In the genomic region with DNA sequence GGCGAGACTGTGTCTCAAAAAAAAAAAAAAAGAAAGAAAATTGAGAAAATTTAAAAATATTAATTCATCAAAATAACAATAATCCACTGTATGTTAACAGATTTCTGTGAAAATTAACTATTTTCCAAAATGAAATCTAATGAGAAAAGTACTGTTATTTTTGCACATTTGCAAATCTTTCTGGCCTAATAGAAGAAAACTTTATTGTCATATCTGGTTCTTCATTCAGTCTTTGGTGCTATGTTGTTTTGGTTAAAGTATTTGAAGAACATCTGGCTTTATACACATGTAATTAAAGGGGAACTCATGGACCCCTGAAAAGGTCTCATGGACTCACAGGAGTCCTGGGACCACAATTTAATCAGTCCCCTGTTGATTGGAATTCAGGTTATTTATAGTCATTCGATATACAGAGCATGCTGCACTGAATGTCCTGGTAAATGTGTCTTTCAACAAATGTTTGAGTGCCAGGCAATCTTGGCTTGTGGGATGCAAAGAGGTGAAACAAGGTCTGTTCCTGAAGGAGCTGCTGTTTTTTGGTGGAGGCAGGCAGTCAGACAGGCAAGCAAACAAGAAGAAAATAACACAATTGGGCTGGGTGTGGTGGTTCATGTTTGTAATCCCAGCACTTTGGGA, we compare ENCODE assay signal across 21 cellular contexts. TPM values are rescaled to one million over a fixed set of nuclear protein-coding genes. Genes with fewer than 3 reads are reported as not detected.
DNase-seq lines count a peak whose midpoint lies in the region; ATAC-seq, FAIRE-seq and TF ChIP-seq lines count a peak whose summit lies in the region.
"Had no signal": no experiment of that assay in that cellular context is flagged by ENCODE, and none has a peak within 500 bp of the region (broad histone marks: within the 10 kb centered on the region; RNA-seq: fewer than 3 reads in every experiment).

No MANE protein-coding gene starts in this region.

- H3K4me3 Mint-ChIP-seq in type B pancreatic cell = no peak overlapping the region
- H3K4me3 Mint-ChIP-seq: CD8-positive, alpha-beta memory T cell; HFFc6 had no signal

- no peaks in the 10 kb centered on the region for H3K36me3 ChIP-seq in K562 (ENCODE audit: control insufficient read depth, insufficient read depth, low read length)
- no peaks in the 10 kb centered on the region for H3K36me3 ChIP-seq in kidney (ENCODE audit: control insufficient read depth in 1 of 2, insufficient read depth in 2 of 2, low read length in 2 of 2)
- H3K36me3 ChIP-seq: Peyer's patch, SJSA1 had no signal

- TF ChIP-seq EP300 in K562 (IDR thresholded peaks at IDR 0.05; ENCODE audit: low read length) = no peak

- POLR2A ChIA-PET in K562 (lab: Yijun Ruan, JAX) = interaction anchor here (0.7 to 3.9 kb wide), 4 partner anchors 9 to 727 kb away, joined by 3 to 22 read pairs (median 8); a partner anchor contains a TSS

- TF ChIP-seq POLR2A in K562 (conservative IDR thresholded peaks at IDR 0.05) = no peak

- peaks cover 3% of the 10 kb centered on the region for H3K9me1 ChIP-seq in K562 (ENCODE audit: control insufficient read depth, insufficient read depth, low read length)

- DNase-seq in Right ventricle myocardium inferior (ENCODE audit: missing footprints) (no peak), cardiac septum (ENCODE audit: low spot score) (no peak), K562 (ENCODE audit: extremely low read depth in 1 of 4, low spot score in 3 of 4) (no peak), kidney (no peak), type B pancreatic cell (ENCODE audit: extremely low spot score, unreplicated experiment) (no peak), DMS153 treated with DMSO at 0.1 percent for 48 hours (lab: John Stamatoyannopoulos, UW; ENCODE audit: unreplicated experiment) (no peak), SW480 (ENCODE audit: low spot score) (no peak)
- DNase-seq: 8988T; CD8-positive, alpha-beta memory T cell; DMS53; GDM1; HFFc6; NCI-H1092; NCI-H2029 treated with DMSO at 0.1 percent for 48 hours; NCI-H345; NCI-H524 treated with DMSO at 0.1 percent for 48 hours; Peyer's patch had no signal

- H3K4me3 ChIP-seq in K562 (no peak overlapping the region), kidney (ENCODE audit: low read length in 2 of 2) (no peak overlapping the region)
- H3K4me3 ChIP-seq: Peyer's patch, SJSA1 had no signal

- peaks cover 9% of the 10 kb centered on the region for H3K4me1 Mint-ChIP-seq in type B pancreatic cell (ENCODE audit: unreplicated experiment)
- H3K4me1 Mint-ChIP-seq: CD8-positive, alpha-beta memory T cell had no signal

- H3K27ac Mint-ChIP-seq in type B pancreatic cell = peak overlapping the region; percentile 20
- H3K27ac Mint-ChIP-seq: CD8-positive, alpha-beta memory T cell; HFFc6 had no signal

- BruUV-seq in K562 (replicated peaks; lab: Mats Ljungman, UMichigan) = no TSS peak

- peaks cover 0 to 20% of the 10 kb centered on the region in 2 experiments; a peak in 4 of 5 replicates for H3K4me1 ChIP-seq in K562 (replicated peaks in 1 of 2; ENCODE audit: control insufficient read depth in 2 of 2, insufficient read depth in 2 of 2, low read length in 2 of 2)
- H3K4me1 ChIP-seq in kidney (ENCODE audit: control insufficient read depth in 1 of 2, insufficient read depth in 1 of 2, low read depth in 1 of 2, low read length in 2 of 2) = peaks cover 7 to 20% of the 10 kb centered on the region in 2 donors
- H3K4me1 ChIP-seq: Peyer's patch, SJSA1 had no signal

- H3K9ac ChIP-seq in K562 (ENCODE audit: insufficient read depth in 1 of 2, low read depth in 2 of 2, low read length in 2 of 2) = no peak overlapping the region
- no peak overlapping the region for H3K9ac ChIP-seq in kidney (ENCODE audit: low read length in 2 of 2)

- H3K9me3 ChIP-seq in K562 (replicated peaks; ENCODE audit: control insufficient read depth, insufficient read depth, low read depth, low read length) (no peaks in the 10 kb centered on the region), kidney (ENCODE audit: control insufficient read depth in 1 of 2, low read length in 2 of 2) (no peaks in the 10 kb centered on the region)
- H3K9me3 ChIP-seq: Peyer's patch, SJSA1 had no signal

- no peak for TF ChIP-seq RAD21 in K562 (CRISPR knock-in tag; conservative IDR thresholded peaks at IDR 0.05 in 1 of 2, IDR thresholded peaks at IDR 0.05 in 1 of 2)

- CTCF ChIA-PET in K562 (lab: Yijun Ruan, JAX; ENCODE audit: low intra/inter-chr PET ratio) = no interaction called here

- in situ Hi-C loops in K562 (cut with MboI) = no loop called here

- no peaks in the 10 kb centered on the region for H3K27me3 Mint-ChIP-seq in type B pancreatic cell

- no peak overlapping the region for H3K4me2 ChIP-seq in K562 (ENCODE audit: insufficient read depth, low read length)

- no peak overlapping the region for H3K27ac ChIP-seq in K562 (ENCODE audit: extremely low read depth, low read depth, low read length)
- peak overlapping the region; percentile 5 to 36 for H3K27ac ChIP-seq in kidney (ENCODE audit: low read depth in 2 of 2, low read length in 2 of 2)
- H3K27ac ChIP-seq: C4-2B, Peyer's patch, SJSA1 had no signal

- peaks cover 68% of the 10 kb centered on the region for H3K79me2 ChIP-seq in K562 (ENCODE audit: control insufficient read depth, insufficient read depth, low read length)

- no peaks in the 10 kb centered on the region for H3K9me3 Mint-ChIP-seq in type B pancreatic cell
- H3K9me3 Mint-ChIP-seq: CD8-positive, alpha-beta memory T cell; HFFc6 had no signal

- WGBS in K562 (ENCODE audit: insufficient coverage, low coverage, missing lambda C conversion rate) = 46% methylated on average over 1 of the region's 2 CpGs

- no peaks in the 10 kb centered on the region for H3K27me3 ChIP-seq in K562 (ENCODE audit: control insufficient read depth in 2 of 2, insufficient read depth in 2 of 2, low read length in 2 of 2)
- H3K27me3 ChIP-seq: Peyer's patch, SJSA1 had no signal

- FAIRE-seq in K562 (lab: Jason Lieb, UNC) = no peak
- no peak for FAIRE-seq in kidney (lab: Jason Lieb, UNC)
- FAIRE-seq: H54 had no signal

- intact Hi-C loops in Right ventricle myocardium inferior (cut with DNase I) (loop anchor here (1.0 kb wide), 1 partner anchor 18 kb away; no protein-coding TSS in a partner anchor), cardiac septum (cut with DNase I) (no loop called here), K562 (cut with micrococcal nuclease) (no loop called here), kidney (cut with DNase I) (no loop called here)

- no peaks in the 10 kb centered on the region for H4K20me1 ChIP-seq in K562 (replicated peaks; ENCODE audit: control insufficient read depth, insufficient read depth, low read length)

- H2AFZ ChIP-seq in K562 (ENCODE audit: low read depth, low read length) = no peak overlapping the region

- peaks cover 4% of the 10 kb centered on the region for H3K36me3 Mint-ChIP-seq in type B pancreatic cell
- H3K36me3 Mint-ChIP-seq: CD8-positive, alpha-beta memory T cell had no signal

- peak; percentile 74 for ATAC-seq in Right ventricle myocardium inferior
- ATAC-seq in K562 = no peak
- ATAC-seq in GM21619 (IDR thresholded peaks at IDR 0.05; ENCODE audit: unreplicated experiment) = no peak

- TF ChIP-seq CTCF in K562 (IDR thresholded peaks at IDR 0.05 in 2 of 3, conservative IDR thresholded peaks at IDR 0.05 in 1 of 3; ENCODE audit: insufficient read depth in 2 of 3, low read depth in 1 of 3, low read length in 3 of 3) (no peak), kidney (IDR thresholded peaks at IDR 0.05; ENCODE audit: borderline replicate concordance, extremely low read depth, insufficient read depth) (no peak), type B pancreatic cell (conservative IDR thresholded peaks at IDR 0.05) (no peak)

TF ChIP-seq in K562, 482 proteins besides CTCF, POLR2A, EP300 and RAD21 (continues in another document):
- TF ChIP-seq, protein P1, sequence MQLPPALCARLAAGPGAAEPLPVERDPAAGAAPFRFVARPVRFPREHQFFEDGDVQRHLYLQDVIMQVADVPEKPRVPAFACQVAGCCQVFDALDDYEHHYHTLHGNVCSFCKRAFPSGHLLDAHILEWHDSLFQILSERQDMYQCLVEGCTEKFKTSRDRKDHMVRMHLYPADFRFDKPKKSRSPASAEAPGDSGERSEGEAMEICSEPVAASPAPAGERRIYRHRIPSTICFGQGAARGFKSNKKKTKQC (CRISPR knock-in tag; IDR thresholded peaks at IDR 0.05) = no peak
- TF ChIP-seq SMAD4 (CRISPR knock-in tag; conservative IDR thresholded peaks at IDR 0.05) (no peak), PHF8 (IDR thresholded peaks at IDR 0.05; ENCODE audit: borderline replicate concordance, low read length) (no peak), SMARCA5 (IDR thresholded peaks at IDR 0.05) (no peak), TOE1 (IDR thresholded peaks at IDR 0.05; ENCODE audit: borderline replicate concordance) (no peak), TOE1 (CRISPR knock-in tag; IDR thresholded peaks at IDR 0.05; ENCODE audit: borderline replicate concordance, low read depth) (no peak)

RNA-seq across cellular contexts. Expression of a gene that starts 9.0 kb away (rescaled TPM):
- total RNA-seq in Right ventricle myocardium inferior (153 TPM), cardiac septum (163 TPM), K562 (2014; rRNA removed) (19.1 and 21.4 TPM in 2 replicates), K562 (2014; rRNA removed; fragmentation: Illumina TruSeq; extraction: Trizol) (21.5 and 24.8 TPM in 2 replicates), K562 (2015; rRNA removed; fragmentation: Illumina TruSeq; extraction: Trizol) (10.4 and 12.0 TPM in 2 replicates), K562 (2021) (34.9 and 36.4 TPM in 2 replicates), kidney (47.6 TPM), type B pancreatic cell (ENCODE audit: low replicate concordance) (35.2 and 80.0 TPM in 2 replicates)
- total RNA-seq in K562 (2011; cell fraction: chromatin; rRNA removed; ENCODE audit: low replicate concordance) = 12.9 and 19.3 TPM in 2 replicates
- 6.2 and 7.2 TPM in 2 replicates for total RNA-seq in K562 (2011; cell fraction: nucleolus; rRNA removed)
- 13.3 and 19.4 TPM in 2 replicates for total RNA-seq in K562 (2011; cell fraction: nucleoplasm; rRNA removed)
- polyA plus RNA-seq in K562 (2011; rRNA removed) (71.2 and 96.6 TPM in 2 replicates), K562 (2014; fragmentation: Illumina TruSeq; extraction: Trizol) (32.4 and 33.1 TPM in 2 replicates), K562 (2014; fragmentation: Nextera tagmentation; extraction: Ambion mirVana) (10 to 100 TPM; 10.9 to 15.1 TPM), K562 (2014; rRNA removed) (23.3 and 24.1 TPM in 2 replicates), kidney (ENCODE audit: insufficient read depth, low read depth, low replicate concordance) (131 TPM)
- 43.8 and 70.9 TPM in 2 replicates for polyA plus RNA-seq in K562 (2011; cell fraction: cytosol; rRNA removed)
- polyA plus RNA-seq in K562 (2011; cell fraction: nucleus; rRNA removed) = 21.2 and 33.7 TPM in 2 replicates
- polyA plus RNA-seq in K562 (2012) = 15.5 and 17.3 TPM in 2 replicates
- 77.9 and 90.3 TPM in 2 replicates for polyA minus RNA-seq in K562 (2011; rRNA and poly(A)+ RNA removed)
- 22.5 and 30.3 TPM in 2 replicates for polyA minus RNA-seq in K562 (2011; cell fraction: cytosol; rRNA and poly(A)+ RNA removed)
- 9.0 and 14.2 TPM in 2 replicates for polyA minus RNA-seq in K562 (2011; cell fraction: nucleus; rRNA and poly(A)+ RNA removed)
